8 cellular contexts compared by ENCODE assay signal in the genomic region with DNA sequence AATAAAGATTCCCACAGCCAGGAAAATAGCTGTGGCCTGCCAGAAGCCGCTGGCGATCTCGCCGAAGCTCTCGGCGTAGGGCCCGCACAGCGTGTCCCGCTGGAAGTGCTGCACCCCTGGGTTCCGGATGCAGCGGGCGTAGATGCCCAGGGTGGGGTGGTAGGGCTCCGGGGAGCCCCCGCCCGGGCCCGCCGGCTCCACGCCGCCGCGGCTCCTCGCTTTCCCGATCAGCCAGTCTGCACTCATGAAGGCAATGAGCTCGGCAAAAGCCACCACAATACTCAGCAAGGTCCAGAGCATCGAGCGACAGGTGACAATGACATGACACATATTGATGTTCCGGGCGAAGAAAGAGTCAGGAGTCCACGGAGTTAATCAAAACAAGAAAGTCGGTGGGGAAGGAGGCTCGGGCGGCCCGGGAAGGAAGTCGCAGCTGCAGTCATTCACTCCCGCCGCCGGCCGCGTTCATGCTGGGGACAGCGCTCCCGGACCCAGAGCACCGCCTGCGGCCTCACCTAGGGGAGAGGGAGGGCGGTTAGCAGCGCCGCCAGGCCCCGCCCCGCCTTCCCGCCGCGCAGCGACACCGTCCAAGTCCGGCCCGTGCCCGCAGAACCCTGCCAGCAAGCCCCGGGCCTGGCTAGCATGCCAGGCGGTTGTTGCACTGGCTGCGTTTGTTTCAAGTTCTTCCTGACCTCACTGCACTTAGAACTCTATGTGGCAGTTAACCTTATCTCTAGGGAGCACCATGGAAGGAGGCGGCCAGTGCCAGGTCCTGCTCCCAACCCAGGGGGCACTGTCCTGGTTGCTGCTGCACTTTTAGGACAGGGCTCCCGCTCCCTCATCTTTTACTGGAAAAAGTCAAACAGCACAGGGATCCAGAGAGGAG.
DNase-seq lines count a peak whose midpoint lies in the region; ATAC-seq and TF ChIP-seq lines count a peak whose summit lies in the region.

No MANE protein-coding gene starts in this region.

- peak in 5 of 7 experiments; percentile 2 to 58 (median 23) for DNase-seq in CD8-positive, alpha-beta T cell
- DNase-seq in HUDEP-2 (lab: John Stamatoyannopoulos, UW; ENCODE audit: unreplicated experiment in 76 of 76), result peak; percentile 15 to 91 (median 71)
- peak; percentile 45 to 54 for DNase-seq in activated CD4-positive, alpha-beta T cell treated with anti-CD3 and anti-CD28 coated beads, Interleukin-2, amount 50 U/mL, for 48 hours
- peak in 2 of 3 experiments; percentile 3 to 10 for DNase-seq in effector memory CD8-positive, alpha-beta T cell
- peak; percentile 56 for DNase-seq in midbrain (lab: John Stamatoyannopoulos, UW)
- no peak for DNase-seq in DMS79 (lab: John Stamatoyannopoulos, UW)

- H3K27me3 Mint-ChIP-seq in CD8-positive, alpha-beta T cell (ENCODE audit: low read depth), result peaks cover 55% of the 10 kb centered on the region
- peaks cover 67 to 85% of the 10 kb centered on the region in 2 donors for H3K27me3 Mint-ChIP-seq in effector memory CD8-positive, alpha-beta T cell

- H3K4me3 Mint-ChIP-seq in CD8-positive, alpha-beta T cell, result peak overlapping the region; percentile 86
- H3K4me3 Mint-ChIP-seq in effector memory CD8-positive, alpha-beta T cell, result peak overlapping the region; percentile 81 to 82

- peaks cover 11% of the 10 kb centered on the region for H3K4me1 Mint-ChIP-seq in CD8-positive, alpha-beta T cell (ENCODE audit: low read depth)
- peaks cover 9 to 10% of the 10 kb centered on the region in 2 donors for H3K4me1 Mint-ChIP-seq in effector memory CD8-positive, alpha-beta T cell (ENCODE audit: low read depth in 2 of 2)

- H3K36me3 ChIP-seq in CD8-positive, alpha-beta T cell (ENCODE audit: insufficient read depth, low read length), result no peaks in the 10 kb centered on the region
- no peaks in the 10 kb centered on the region for H3K36me3 ChIP-seq in subcutaneous abdominal adipose tissue (ENCODE audit: control insufficient read depth in 5 of 5, insufficient read depth in 5 of 5, low read length in 5 of 5)

- intact Hi-C loops in CD8-positive, alpha-beta T cell (cut with DNase I, micrococcal nuclease), result no loop called here

- no peak for TF ChIP-seq CTCF in CD8-positive, alpha-beta T cell (IDR thresholded peaks at IDR 0.05)

- H3K36me3 Mint-ChIP-seq in CD8-positive, alpha-beta T cell, result no peaks in the 10 kb centered on the region
- no peaks in the 10 kb centered on the region for H3K36me3 Mint-ChIP-seq in effector memory CD8-positive, alpha-beta T cell (ENCODE audit: insufficient read depth)

- peak overlapping the region; percentile 57 for H3K4me3 ChIP-seq in CD8-positive, alpha-beta T cell (ENCODE audit: low read depth, low read length)
- peak overlapping the region; percentile 56 to 65 (median 62) for H3K4me3 ChIP-seq in subcutaneous abdominal adipose tissue (ENCODE audit: low read depth in 1 of 5, low read length in 5 of 5)

- CTCF ChIA-PET in CD8-positive, alpha-beta T cell (lab: Charles Lee), result interaction anchor here (0.8 kb wide), 1 partner anchor 90 kb away, joined by 3 read pairs; no protein-coding TSS in a partner anchor

- no peaks in the 10 kb centered on the region for H3K9me3 ChIP-seq in CD8-positive, alpha-beta T cell (ENCODE audit: low read length)
- no peaks in the 10 kb centered on the region for H3K9me3 ChIP-seq in subcutaneous abdominal adipose tissue (ENCODE audit: control insufficient read depth in 5 of 5, low read length in 5 of 5)

- no peaks in the 10 kb centered on the region for H3K27me3 ChIP-seq in CD8-positive, alpha-beta T cell (ENCODE audit: insufficient read depth, low read length)
- H3K27me3 ChIP-seq in subcutaneous abdominal adipose tissue (ENCODE audit: control insufficient read depth in 5 of 5, insufficient read depth in 4 of 5, low read length in 5 of 5), result no peaks in the 10 kb centered on the region

- no peak overlapping the region for H3K27ac ChIP-seq in CD8-positive, alpha-beta T cell (ENCODE audit: low read depth, low read length)
- peak overlapping the region; percentile 6 for H3K27ac ChIP-seq in subcutaneous abdominal adipose tissue (ENCODE audit: low read depth, low read length)

- POLR2A ChIA-PET in CD8-positive, alpha-beta T cell (lab: Charles Lee), result no interaction called here

- no peaks in the 10 kb centered on the region for H3K9me3 Mint-ChIP-seq in CD8-positive, alpha-beta T cell
- H3K9me3 Mint-ChIP-seq in effector memory CD8-positive, alpha-beta T cell, result no peaks in the 10 kb centered on the region

- H3K27ac Mint-ChIP-seq in CD8-positive, alpha-beta T cell, result no peak overlapping the region
- peak overlapping the region in 1 of 2 donors; percentile 71 for H3K27ac Mint-ChIP-seq in effector memory CD8-positive, alpha-beta T cell

- H3K4me1 ChIP-seq in CD8-positive, alpha-beta T cell (ENCODE audit: insufficient read depth, low read length), result peaks cover 9% of the 10 kb centered on the region
- H3K4me1 ChIP-seq in subcutaneous abdominal adipose tissue (ENCODE audit: control insufficient read depth in 5 of 5, insufficient read depth in 5 of 5, low read length in 5 of 5), result peaks cover 3 to 50% (median 31%) of the 10 kb centered on the region in 5 donors

- ATAC-seq in CD8-positive, alpha-beta T cell, result peak; percentile 69
- ATAC-seq in GM19455 (IDR thresholded peaks at IDR 0.05; ENCODE audit: unreplicated experiment), result peak; percentile 79
- peak; percentile 71 for ATAC-seq in effector memory CD8-positive, alpha-beta T cell (replicated peaks)

- peak overlapping the region; percentile 8 to 74 (median 54) for H3K9ac ChIP-seq in subcutaneous abdominal adipose tissue (ENCODE audit: low read length in 5 of 5)
